Comparison of ENCODE assay signal across 12 cellular contexts in genomic region chr9:136688274-136689107, GRCh38. TPM values are rescaled to one million over a fixed set of nuclear protein-coding genes. Genes with fewer than 3 reads are reported as not detected.
DNase-seq lines count a peak whose midpoint lies in the region; ATAC-seq, FAIRE-seq and TF ChIP-seq lines count a peak whose summit lies in the region.
"Had no signal": no experiment of that assay in that cellular context is flagged by ENCODE, and none has a peak within 500 bp of the region (broad histone marks: within the 10 kb centered on the region; RNA-seq: fewer than 3 reads in every experiment).

No MANE protein-coding gene starts in this region.

- no peak overlapping the region for H3K27ac ChIP-seq in HUES6 (ENCODE audit: low read depth, low read length)
- peak overlapping the region; percentile 84 for H3K27ac ChIP-seq in duodenal mucosa (ENCODE audit: low read depth, low read length)
- H3K27ac ChIP-seq in pancreas, result peak overlapping the region; percentile 80 to 95 (median 88)

- no peaks in the 10 kb centered on the region for H3K36me3 ChIP-seq in HUES6 (ENCODE audit: control insufficient read depth, insufficient read depth, low read length)
- no peaks in the 10 kb centered on the region for H3K36me3 ChIP-seq in duodenal mucosa (ENCODE audit: control insufficient read depth in 1 of 2, insufficient read depth in 2 of 2, low read length in 2 of 2)
- H3K36me3 ChIP-seq in pancreas, result no peaks in the 10 kb centered on the region
- H3K36me3 ChIP-seq: thoracic aorta had no signal

- DNase-seq in GM10266 (ENCODE audit: extremely low spot score), result peak; percentile 77
- peak in 4 of 6 donors; percentile 37 to 78 (median 48) for DNase-seq in pancreas
- no peak for DNase-seq in kidney glomerular epithelial cell (lab: John Stamatoyannopoulos, UW)
- no peak for DNase-seq in T-helper 9 cell
- DNase-seq: NCI-H1694 treated with DMSO at 0.1 percent for 48 hours, SK-N-SH had no signal

- WGBS in pancreas, 2 donors, result 49 to 56% methylated on average over 21 of the region's 21 CpGs

- H3K9ac ChIP-seq in HUES6 (ENCODE audit: low read length), result no peak overlapping the region
- peak overlapping the region in 1 of 2 donors; percentile 26 for H3K9ac ChIP-seq in duodenal mucosa (ENCODE audit: low read depth in 1 of 2, low read length in 2 of 2)
- H3K9ac ChIP-seq: SK-N-SH had no signal

- no peak for FAIRE-seq in pancreas (lab: Jason Lieb, UNC)
- FAIRE-seq: keratinocyte had no signal

- TF ChIP-seq CTCF in GM10266 (IDR thresholded peaks at IDR 0.05; ENCODE audit: control insufficient read depth, insufficient read depth, low read depth, missing control alignments) (no peak), pancreas (IDR thresholded peaks at IDR 0.05) (no peak)

- intact Hi-C loops in pancreas (cut with DNase I), result no loop called here

- H3K27me3 ChIP-seq in HUES6 (ENCODE audit: control insufficient read depth, insufficient read depth, low read length) (peaks cover 25% of the 10 kb centered on the region; the same call in 1 of the 2 replicates), duodenal mucosa (ENCODE audit: control insufficient read depth in 1 of 2, insufficient read depth in 2 of 2, low read length in 2 of 2) (no peaks in the 10 kb centered on the region), pancreas (no peaks in the 10 kb centered on the region)

- H3K4me3 ChIP-seq in HUES6 (ENCODE audit: low read depth, low read length) (peak overlapping the region; percentile 53), duodenal mucosa (ENCODE audit: low read depth in 1 of 2, low read length in 2 of 2) (peak overlapping the region in 1 of 2 donors; percentile 36), pancreas (no peak overlapping the region)

- ATAC-seq in pancreas (no peak), HG03097 (IDR thresholded peaks at IDR 0.05; ENCODE audit: low FRiP score, unreplicated experiment) (no peak), GM19328 (IDR thresholded peaks at IDR 0.05; ENCODE audit: unreplicated experiment) (no peak)

- peaks cover 41% of the 10 kb centered on the region for H3K4me1 ChIP-seq in HUES6 (ENCODE audit: control insufficient read depth, insufficient read depth, low read length)
- H3K4me1 ChIP-seq in duodenal mucosa (ENCODE audit: control insufficient read depth in 1 of 2, insufficient read depth in 2 of 2, low read length in 2 of 2), result peaks cover 34 to 52% of the 10 kb centered on the region in 2 donors
- H3K4me1 ChIP-seq in pancreas, result peaks cover 41 to 70% (median 57%) of the 10 kb centered on the region in 3 donors

- H3K9me3 ChIP-seq in HUES6 (ENCODE audit: control insufficient read depth, insufficient read depth, low read depth, low read length) (no peaks in the 10 kb centered on the region), duodenal mucosa (ENCODE audit: control insufficient read depth in 1 of 2, low read length in 2 of 2) (no peaks in the 10 kb centered on the region), pancreas (no peaks in the 10 kb centered on the region)
- H3K9me3 ChIP-seq: SK-N-SH, thoracic aorta had no signal

RNA-seq across cellular contexts. Expression of gene AGPAT2, which starts 1.2 kb away (rescaled TPM):
- 100 to 1,000 TPM in 1 of 6 donors, 10 to 100 TPM in 5; 57.0 to 105 (median 69.5) TPM for total RNA-seq in pancreas
- 100 to 1,000 TPM in 1 of 2 donors, 10 to 100 TPM in 1; 94.2 to 158 TPM for polyA plus RNA-seq in pancreas

RNA-seq across cellular contexts. Expression of gene DIPK1B, which starts 23.9 kb away (rescaled TPM):
- 1 to 10 TPM; 4.3 to 7.5 (median 5.8) TPM for total RNA-seq in pancreas
- polyA plus RNA-seq in pancreas, result 10 to 100 TPM; 13.2 to 32.3 TPM
- polyA plus RNA-seq: keratinocyte had no signal

RNA-seq across cellular contexts. Expression of gene EGFL7, which starts 25.8 kb away (rescaled TPM):
- total RNA-seq in pancreas, result 10 to 100 TPM in 5 of 6 donors, 1 to 10 TPM in 1; 8.6 to 21.2 (median 13.1) TPM
- polyA plus RNA-seq in pancreas, result 100 to 1,000 TPM; 111 to 134 TPM

RNA-seq across cellular contexts. Expression of gene LCN10, which starts 54.2 kb away (rescaled TPM):
- total RNA-seq in pancreas, result 1 to 10 TPM in 4 of 6 donors, under 1 TPM in 2; 0.16 to 1.7 (median 1.4) TPM
- polyA plus RNA-seq in pancreas, result 10 to 100 TPM; 12.4 to 54.0 TPM
- polyA plus RNA-seq: keratinocyte, SK-N-SH had no signal

RNA-seq across cellular contexts. Expression of gene LCN6, which starts 59.8 kb away (rescaled TPM):
- 1 to 10 TPM in 4 of 6 donors, not detected in 2; 1.1 to 5.2 (median 3.2) TPM for total RNA-seq in pancreas
- polyA plus RNA-seq in pancreas, result 10 to 100 TPM; 13.0 to 25.6 TPM
- polyA plus RNA-seq: keratinocyte, SK-N-SH had no signal

Comparison
In these comparisons a context has a peak if more than half of its experiments do, and no peak if none do; other contexts are left out.
1. DNase-seq: peak in GM10266 (single experiment) and pancreas (4 of 6); none in kidney glomerular epithelial cell (single experiment) and T-helper 9 cell (single experiment).